In the genomic region with DNA sequence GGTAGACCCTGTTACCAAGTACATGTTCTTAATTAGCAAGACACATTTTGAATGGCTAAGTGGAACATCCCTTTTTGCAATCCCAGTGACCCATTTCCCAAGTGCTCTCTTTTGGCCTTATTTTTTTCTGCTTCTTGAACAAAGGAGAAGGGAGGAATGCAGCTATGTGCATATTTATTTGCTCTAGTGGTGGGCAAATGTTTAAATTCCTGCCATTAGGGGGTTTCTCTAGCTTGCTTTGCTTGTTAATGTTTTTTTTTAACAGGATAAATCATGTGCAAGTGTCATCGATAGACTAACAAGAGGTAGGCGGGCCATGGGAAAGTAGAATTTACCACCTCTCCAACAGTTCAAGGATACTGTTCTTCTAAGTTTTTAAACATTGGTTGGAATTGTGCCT, we compare ENCODE assay signal across 28 cellular contexts.
DNase-seq lines count a peak whose midpoint lies in the region; ATAC-seq and TF ChIP-seq lines count a peak whose summit lies in the region.
"Had no signal": no experiment of that assay in that cellular context is flagged by ENCODE, and none has a peak within 500 bp of the region (broad histone marks: within the 10 kb centered on the region; RNA-seq: fewer than 3 reads in every experiment).

No MANE protein-coding gene starts in this region.

- no peak overlapping the region for H2AFZ ChIP-seq in H9 (ENCODE audit: low read length)

- no peak overlapping the region for H2BK12ac ChIP-seq in H9 (ENCODE audit: insufficient read length, low read depth, low read length)

- no peak overlapping the region for H3K56ac ChIP-seq in H9 (ENCODE audit: insufficient read length, low read depth, low read length)

- H3K4ac ChIP-seq in H9 (ENCODE audit: low read depth, low read length), result no peak overlapping the region

- H3K4me3 Mint-ChIP-seq in H9 (no peak overlapping the region), brain (no peak overlapping the region), nephron progenitor cell (no peak overlapping the region)
- H3K4me3 Mint-ChIP-seq: activated B cell treated with CpG ODN at 0.5 μM for 24 hours, memory B cell, naive B cell had no signal

- no peak overlapping the region for H2BK120ac ChIP-seq in H9 (ENCODE audit: low read depth, low read length, poor library complexity, severe bottlenecking)

- no peak overlapping the region for H3K27ac ChIP-seq in H9 (ENCODE audit: insufficient read length, low read depth, low read length)
- H3K27ac ChIP-seq: adrenal gland, colonic mucosa, Peyer's patch, right atrium auricular region, transverse colon had no signal

- DNase-seq in H9 (no peak), kidney glomerular epithelial cell (lab: John Stamatoyannopoulos, UW) (peak; percentile 25), renal cortical epithelial cell (ENCODE audit: low read depth) (peak; percentile 35), DMS114 treated with DMSO at 0.1 percent for 48 hours (lab: John Stamatoyannopoulos, UW; ENCODE audit: unreplicated experiment) (no peak), nephron progenitor cell (no peak)
- DNase-seq: activated B cell treated with CpG ODN at 0.5 μM for 24 hours; activated CD4-positive, alpha-beta T cell treated with anti-CD3 and anti-CD28 coated beads, Interleukin-2, amount 50 U/mL, for 4 hours; activated naive CD4-positive, alpha-beta T cell treated with Interleukin-2 at 50 U/mL for 16 hours; adrenal gland; C1 segment of cervical spinal cord; colonic mucosa; effector CD8-positive, alpha-beta T cell; erythroblast; foreskin melanocyte; left colon; naive B cell; NCI-H1092 treated with DMSO at 0.1 percent for 48 hours; NCI-H2029; NCI-H526 treated with DMSO at 0.1 percent for 48 hours; Peyer's patch; spleen; stimulated activated CD4-positive, alpha-beta T cell treated with anti-CD3 and anti-CD28 coated beads, Interleukin-2, amount 100 ng/mL, for 48 hours; transverse colon had no signal

- peaks cover 10% of the 10 kb centered on the region; the same call in 1 of the 2 replicates for H3K4me1 ChIP-seq in H9 (ENCODE audit: insufficient read depth, low read length)
- H3K4me1 ChIP-seq: colonic mucosa had no signal

- no peaks in the 10 kb centered on the region for H3K79me2 ChIP-seq in H9 (ENCODE audit: insufficient read depth, low read length)

- H3K27me3 Mint-ChIP-seq in H9 (ENCODE audit: low read depth) (no peaks in the 10 kb centered on the region), brain (no peaks in the 10 kb centered on the region), nephron progenitor cell (ENCODE audit: low read depth, poor library complexity) (peaks cover 2% of the 10 kb centered on the region)

- no peak overlapping the region for H3K14ac ChIP-seq in H9 (ENCODE audit: insufficient read depth, low read length)

- no peak overlapping the region for H2BK15ac ChIP-seq in H9 (ENCODE audit: low read depth, low read length)

- H3K4me1 Mint-ChIP-seq in H9 (peaks cover 30 to 34% of the 10 kb centered on the region in 2 experiments), brain (peaks cover 96% of the 10 kb centered on the region), nephron progenitor cell (peaks cover 52% of the 10 kb centered on the region)
- H3K4me1 Mint-ChIP-seq: memory B cell, naive B cell had no signal

- H3K9me3 ChIP-seq in H9 (ENCODE audit: control insufficient read depth, low read depth, low read length), result no peaks in the 10 kb centered on the region
- H3K9me3 ChIP-seq: adrenal gland, colonic mucosa, Peyer's patch, right atrium auricular region, spleen, transverse colon had no signal

- H2BK5ac ChIP-seq in H9 (ENCODE audit: insufficient read length, low read length), result no peak overlapping the region

- no peak overlapping the region for H2BK20ac ChIP-seq in H9 (ENCODE audit: low read depth, low read length, poor library complexity, severe bottlenecking)

- H4K91ac ChIP-seq in H9 (ENCODE audit: insufficient read length, low read depth, low read length), result no peak overlapping the region

- peak overlapping the region in 2 of 3 experiments; percentile 25 to 87; a peak in 4 of 7 replicates for H3K27ac Mint-ChIP-seq in H9
- H3K27ac Mint-ChIP-seq in brain, result peak overlapping the region in 3 of 5 experiments; percentile 21 to 95 (median 76)
- no peak overlapping the region for H3K27ac Mint-ChIP-seq in nephron progenitor cell
- H3K27ac Mint-ChIP-seq: activated B cell treated with CpG ODN at 0.5 μM for 24 hours, memory B cell, naive B cell had no signal

- no CpG with 5 or more reads among the region's 2 CpGs for WGBS in H9 (ENCODE audit: extremely low coverage, insufficient read length, low lambda C conversion rate)

- H3K18ac ChIP-seq in H9 (ENCODE audit: insufficient read length, low read depth, low read length), result no peak overlapping the region

- no peaks in the 10 kb centered on the region for H3K27me3 ChIP-seq in H9 (ENCODE audit: insufficient read depth, low read length)
- H3K27me3 ChIP-seq: adrenal gland, colonic mucosa, Peyer's patch, right atrium auricular region, spleen, transverse colon had no signal

- peaks cover 0 to 2% (median 0%) of the 10 kb centered on the region in 3 experiments; a peak in 2 of 7 replicates for H3K36me3 Mint-ChIP-seq in H9 (ENCODE audit: insufficient read depth in 1 of 3, low read depth in 3 of 3)
- H3K36me3 Mint-ChIP-seq in brain, result peaks cover 5% of the 10 kb centered on the region
- H3K36me3 Mint-ChIP-seq in nephron progenitor cell (ENCODE audit: low read depth), result peaks cover 12% of the 10 kb centered on the region
- H3K36me3 Mint-ChIP-seq: memory B cell, naive B cell had no signal

- H3K23ac ChIP-seq in H9 (ENCODE audit: insufficient read length, low read depth, low read length), result no peak overlapping the region

- no peak overlapping the region for H2AK5ac ChIP-seq in H9 (ENCODE audit: insufficient read length, low read length)

- no peaks in the 10 kb centered on the region for H3K23me2 ChIP-seq in H9 (ENCODE audit: insufficient read length, low read depth, low read length, poor library complexity, severe bottlenecking)

- no peaks in the 10 kb centered on the region for H3K9me3 Mint-ChIP-seq in H9
- peaks cover 0 to 3% (median 0%) of the 10 kb centered on the region in 5 experiments for H3K9me3 Mint-ChIP-seq in brain
- no peaks in the 10 kb centered on the region for H3K9me3 Mint-ChIP-seq in nephron progenitor cell
- H3K9me3 Mint-ChIP-seq: activated B cell treated with CpG ODN at 0.5 μM for 24 hours, memory B cell, naive B cell had no signal

- no peak overlapping the region for H3T11ph ChIP-seq in H9 (ENCODE audit: low read length)

- H3K9ac ChIP-seq in H9 (ENCODE audit: extremely low read depth, insufficient read length, low read length), result no peak overlapping the region

- no peak overlapping the region for H4K5ac ChIP-seq in H9 (ENCODE audit: insufficient read length, low read depth, low read length)

- peak; percentile 33; the same call in 2 of the 3 replicates for TF ChIP-seq CTCF in H9 (conservative IDR thresholded peaks at IDR 0.05)
- TF ChIP-seq CTCF in brain (conservative IDR thresholded peaks at IDR 0.05), result no peak
- TF ChIP-seq CTCF in nephron progenitor cell (IDR thresholded peaks at IDR 0.05), result no peak

- no peak overlapping the region for H3K4me2 ChIP-seq in H9 (ENCODE audit: insufficient read depth, insufficient read length, low read length)

- H4K20me1 ChIP-seq in H9 (ENCODE audit: control insufficient read depth, insufficient read depth, insufficient read length), result no peaks in the 10 kb centered on the region

- no peaks in the 10 kb centered on the region for H3K79me1 ChIP-seq in H9 (ENCODE audit: insufficient read depth, low read depth, low read length, poor library complexity, severe bottlenecking)

- no peak overlapping the region for H4K8ac ChIP-seq in H9 (replicated peaks; ENCODE audit: insufficient read length, low read depth, low read length)

- ATAC-seq in GM21723 (IDR thresholded peaks at IDR 0.05; ENCODE audit: unreplicated experiment) (no peak), GM18511 (IDR thresholded peaks at IDR 0.05; ENCODE audit: unreplicated experiment) (no peak)
- ATAC-seq: left colon had no signal

Comparison
In these comparisons a context has a peak if more than half of its experiments do, and no peak if none do; other contexts are left out.
1. DNase-seq: peak in kidney glomerular epithelial cell (single experiment) and renal cortical epithelial cell (single experiment); none in H9 (single experiment), DMS114 treated with DMSO at 0.1 percent for 48 hours (single experiment) and nephron progenitor cell (single experiment).